1 cellular context compared by ENCODE assay signal in the genomic region with DNA sequence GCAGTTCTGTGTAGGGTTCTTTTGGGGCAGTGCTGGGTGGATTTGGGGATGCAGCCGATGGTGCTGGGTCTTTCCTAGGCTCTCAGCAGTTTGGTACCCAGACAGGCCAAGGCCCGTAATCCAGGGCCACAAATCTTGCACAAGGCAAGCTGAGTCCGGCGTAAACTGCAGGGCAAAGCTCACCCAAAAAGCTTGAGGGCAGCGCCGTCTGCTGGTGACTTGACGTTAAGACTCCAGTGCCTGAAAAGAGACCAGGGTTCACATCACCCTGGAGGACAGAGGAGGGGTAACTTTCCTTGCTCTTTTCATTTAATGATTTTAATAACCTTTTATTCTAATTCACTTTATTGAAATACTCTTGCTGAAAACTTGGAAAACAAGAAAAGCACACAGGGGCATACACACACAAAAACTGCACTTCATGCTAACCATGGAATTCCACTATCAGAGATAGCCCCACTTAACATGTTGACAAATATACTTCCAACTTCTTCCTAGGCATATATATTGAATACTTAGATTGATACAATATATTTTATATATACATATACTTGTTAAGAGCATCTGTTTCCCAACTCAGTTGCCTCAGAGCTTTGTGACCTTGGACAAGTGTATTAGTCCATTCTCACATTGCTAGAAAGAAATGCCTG.
TF ChIP-seq lines count a peak whose summit lies in the region.

No MANE protein-coding gene starts in this region.

TF ChIP-seq in SK-N-SH, 30 proteins besides CTCF, POLR2A, EP300 and RAD21 (continued from another document):
- TF ChIP-seq GABPA (IDR thresholded peaks at IDR 0.05; ENCODE audit: low read depth) (no peak), RXRA (IDR thresholded peaks at IDR 0.05; ENCODE audit: borderline replicate concordance, low read depth) (no peak), GATA2 (CRISPR knock-in tag; IDR thresholded peaks at IDR 0.05) (no peak), FOSL2 (IDR thresholded peaks at IDR 0.05; ENCODE audit: borderline replicate concordance, low read depth) (no peak), CHD2 (IDR thresholded peaks at IDR 0.05; ENCODE audit: low read length, partially characterized antibody) (peak; percentile 38)
TF ChIP-seq in SK-N-SH: peak in this region for 3.
